ENCODE assay signal across 17 cellular contexts in genomic region chr11:34049058-34049457, GRCh38.
"Had no signal": no experiment of that assay in that cellular context is flagged by ENCODE, and none has a peak within 500 bp of the region (broad histone marks: within the 10 kb centered on the region; RNA-seq: fewer than 3 reads in every experiment).

No MANE protein-coding gene starts in this region.

- H3K36me3 ChIP-seq: breast epithelium, left ventricle myocardium inferior, ovary, prostate gland, spleen, thoracic aorta had no signal

- H3K4me1 ChIP-seq: breast epithelium, prostate gland had no signal

- ATAC-seq: activated T-helper 17 cell treated with anti-CD3 and anti-CD28 coated beads, Interleukin-2, amount 50 U/mL, for 72 hours; foreskin keratinocyte; naive thymus-derived CD4-positive, alpha-beta T cell had no signal

- H3K9me3 ChIP-seq: breast epithelium, left ventricle myocardium inferior, ovary, prostate gland, spleen, thoracic aorta had no signal

- H3K27ac ChIP-seq: breast epithelium, foreskin keratinocyte, left ventricle myocardium inferior, ovary, prostate gland, spleen had no signal

- H3K9me3 Mint-ChIP-seq: activated naive CD8-positive, alpha-beta T cell treated with anti-CD3 and anti-CD28 coated beads for 36 hours; activated T-helper 17 cell treated with anti-CD3 and anti-CD28 coated beads, Interleukin-2, amount 50 U/mL, for 72 hours; central memory CD8-positive, alpha-beta T cell had no signal

- DNase-seq: activated naive CD8-positive, alpha-beta T cell treated with anti-CD3 and anti-CD28 coated beads for 36 hours; activated T-cell treated with anti-CD3 and anti-CD28 coated beads, Interleukin-2, amount 50 U/mL, for 1 hour; effector memory CD4-positive, alpha-beta T cell; foreskin keratinocyte; hippocampal formation; left ventricle myocardium inferior; naive thymus-derived CD4-positive, alpha-beta T cell; ovary; spleen; stimulated activated CD4-positive, alpha-beta T cell treated with anti-CD3 and anti-CD28 coated beads, Interleukin-4, amount 100 ng/mL, for 1 hour; stimulated activated naive CD4-positive, alpha-beta T cell treated with Interleukin-2 at 50 U/mL for 16 hours had no signal

- H3K27ac Mint-ChIP-seq: activated naive CD8-positive, alpha-beta T cell treated with anti-CD3 and anti-CD28 coated beads for 36 hours; activated T-helper 17 cell treated with anti-CD3 and anti-CD28 coated beads, Interleukin-2, amount 50 U/mL, for 72 hours had no signal

- H3K4me3 Mint-ChIP-seq: activated naive CD8-positive, alpha-beta T cell treated with anti-CD3 and anti-CD28 coated beads for 36 hours; activated T-helper 17 cell treated with anti-CD3 and anti-CD28 coated beads, Interleukin-2, amount 50 U/mL, for 72 hours had no signal

- FAIRE-seq: colon had no signal

- H3K27me3 ChIP-seq: breast epithelium, foreskin keratinocyte, ovary, spleen had no signal

- H3K4me3 ChIP-seq: breast epithelium, left ventricle myocardium inferior, ovary, prostate gland, spleen, thoracic aorta had no signal
